8 cellular contexts compared by ENCODE assay signal in genomic region chr7:149209518-149210269, GRCh38. TPM values are rescaled to one million over a fixed set of nuclear protein-coding genes. Genes with fewer than 3 reads are reported as not detected.
DNase-seq lines count a peak whose midpoint lies in the region; ATAC-seq, FAIRE-seq and TF ChIP-seq lines count a peak whose summit lies in the region.

No MANE protein-coding gene starts in this region.

- H3K36me3 Mint-ChIP-seq in natural killer cell treated with Interleukin-12 subunit alpha and Interleukin-12 subunit beta and Interleukin-15 and Interleukin-18, amount 100 ng/mL, for 72 hours = peaks cover 34% of the 10 kb centered on the region

- peak overlapping the region; percentile 75 to 91 for H3K27ac Mint-ChIP-seq in natural killer cell treated with Interleukin-12 subunit alpha and Interleukin-12 subunit beta and Interleukin-15 and Interleukin-18, amount 100 ng/mL, for 72 hours

- TF ChIP-seq CTCF in A549 (IDR thresholded peaks at IDR 0.05) = peak; percentile 64
- TF ChIP-seq CTCF in GM13976 (IDR thresholded peaks at IDR 0.05; ENCODE audit: borderline replicate concordance, control extremely low read depth, extremely low read depth, insufficient read depth, missing control alignments) = peak; percentile 55

- peak; percentile 63 for FAIRE-seq in A549 (lab: Jason Lieb, UNC)

- no peak overlapping the region for H3K4me3 ChIP-seq in A549

- ATAC-seq in A549 (peak; percentile 89 to 94), HG02763 (IDR thresholded peaks at IDR 0.05; ENCODE audit: unreplicated experiment) (no peak), HG03378 (IDR thresholded peaks at IDR 0.05; ENCODE audit: unreplicated experiment) (no peak)
- ATAC-seq in natural killer cell treated with Interleukin-12 subunit alpha and Interleukin-12 subunit beta and Interleukin-15 and Interleukin-18, amount 100 ng/mL, for 72 hours = peak; percentile 68 to 90

- no peak for TF ChIP-seq POLR2A in A549 (IDR thresholded peaks at IDR 0.05; ENCODE audit: low read length)

- no peaks in the 10 kb centered on the region for H3K27me3 Mint-ChIP-seq in natural killer cell treated with Interleukin-12 subunit alpha and Interleukin-12 subunit beta and Interleukin-15 and Interleukin-18, amount 100 ng/mL, for 72 hours

- POLR2A ChIA-PET in A549 (lab: Yijun Ruan, JAX) = no interaction called here

- no peak overlapping the region for H3K4me2 ChIP-seq in A549

- peak overlapping the region; percentile 75 for H3K4me3 Mint-ChIP-seq in natural killer cell treated with Interleukin-12 subunit alpha and Interleukin-12 subunit beta and Interleukin-15 and Interleukin-18, amount 100 ng/mL, for 72 hours

- TF ChIP-seq EP300 in A549 (IDR thresholded peaks at IDR 0.05) = no peak

- in situ Hi-C loops in GM13976 (cut with MboI; ENCODE audit: low sequenced_read_pairs, unreplicated experiment) = no loop called here

- no peaks in the 10 kb centered on the region for H3K9me3 ChIP-seq in A549

- peaks cover 6% of the 10 kb centered on the region; the same call in 1 of the 3 replicates for H3K4me1 ChIP-seq in A549

- CTCF ChIA-PET in A549 (lab: Yijun Ruan, JAX) = interaction anchor here (0.6 to 2.4 kb wide), 7 partner anchors 11 to 108 kb away, joined by 3 to 9 read pairs (median 3); partner anchors contain the start of gene ZNF282

- peaks cover 13% of the 10 kb centered on the region in 2 donors for H3K4me1 Mint-ChIP-seq in natural killer cell treated with Interleukin-12 subunit alpha and Interleukin-12 subunit beta and Interleukin-15 and Interleukin-18, amount 100 ng/mL, for 72 hours (ENCODE audit: low read depth in 2 of 2)

- H3K9me3 Mint-ChIP-seq in natural killer cell treated with Interleukin-12 subunit alpha and Interleukin-12 subunit beta and Interleukin-15 and Interleukin-18, amount 100 ng/mL, for 72 hours = no peaks in the 10 kb centered on the region

- DNase-seq in A549 (ENCODE audit: low read depth in 1 of 2, low spot score in 1 of 2) (peak; percentile 74 to 83), GM13976 (ENCODE audit: low spot score) (peak; percentile 80), M059J (ENCODE audit: low read depth) (peak; percentile 67), dermis blood vessel endothelial cell (peak; percentile 83)
- peak; percentile 72 to 87 for DNase-seq in activated CD4-positive, alpha-beta T cell treated with anti-CD3 and anti-CD28 coated beads for 24 hours (ENCODE audit: low read depth in 2 of 2)
- no peak for DNase-seq in natural killer cell treated with Interleukin-12 subunit alpha and Interleukin-12 subunit beta and Interleukin-15 and Interleukin-18, amount 100 ng/mL, for 72 hours (ENCODE audit: low spot score)

- TF ChIP-seq RAD21 in A549 (conservative IDR thresholded peaks at IDR 0.05 in 1 of 2, IDR thresholded peaks at IDR 0.05 in 1 of 2) = peak in 1 of 2 experiments; percentile 39; a peak in 2 of 5 replicates

- H3K27ac ChIP-seq in A549 = no peak overlapping the region

- 62% methylated on average over 7 of the region's 7 CpGs for WGBS in A549 (ENCODE audit: missing lambda C conversion rate)

TF ChIP-seq in A549, 52 proteins besides CTCF, POLR2A, EP300 and RAD21:
- TF ChIP-seq FOSL2 (IDR thresholded peaks at IDR 0.05) = no peak
- peak; percentile 69 for TF ChIP-seq FOSL2 (CRISPR knock-in tag; IDR thresholded peaks at IDR 0.05)
- no peak for TF ChIP-seq NPAS2 (CRISPR knock-in tag; IDR thresholded peaks at IDR 0.05; ENCODE audit: borderline replicate concordance)
- TF ChIP-seq HOXB13 (CRISPR knock-in tag; IDR thresholded peaks at IDR 0.05; ENCODE audit: low read depth) = no peak
- no peak for TF ChIP-seq MAX (IDR thresholded peaks at IDR 0.05)
- no peak for TF ChIP-seq ZNF302 (CRISPR knock-in tag; IDR thresholded peaks at IDR 0.05)
- no peak for TF ChIP-seq JUNB (IDR thresholded peaks at IDR 0.05)
- TF ChIP-seq FOSB (CRISPR knock-in tag; IDR thresholded peaks at IDR 0.05) = no peak
- no peak for TF ChIP-seq EHF (CRISPR knock-in tag; IDR thresholded peaks at IDR 0.05)
- TF ChIP-seq REST (IDR thresholded peaks at IDR 0.05) = no peak

RNA-seq across cellular contexts. Expression of gene ZNF282, which starts 14.3 kb away (rescaled TPM):
- 8.8 and 11.9 TPM in 2 replicates for polyA plus RNA-seq in A549 (2011; rRNA removed)
- polyA plus RNA-seq in A549 (2012; cell fraction: cytosol; rRNA removed) = 11.6 and 16.2 TPM in 2 replicates
- 34.5 and 37.6 TPM in 2 replicates for polyA plus RNA-seq in A549 (2012; cell fraction: nucleus; rRNA removed)
- 15.1 to 18.4 TPM (median 16.7 TPM) in 3 replicates for polyA plus RNA-seq in A549 (2017; fragmentation: RNase III; extraction: RNeasy Plus Mini Kit Qiagen cat#74134 plus additional on column Dnase treatment)
- polyA minus RNA-seq in A549 (2011; rRNA and poly(A)+ RNA removed) = 22.0 and 22.6 TPM in 2 replicates
- total RNA-seq in M059J (2014; rRNA removed; shearing (Covaris generic)) = 9.9 and 21.4 TPM in 2 replicates
- total RNA-seq in dermis blood vessel endothelial cell = 31.3 and 61.8 TPM in 2 replicates
- total RNA-seq in natural killer cell treated with Interleukin-12 subunit alpha and Interleukin-12 subunit beta and Interleukin-15 and Interleukin-18, amount 100 ng/mL, for 72 hours = 10 to 100 TPM; 37.4 to 46.7 TPM

RNA-seq across cellular contexts. Expression of gene ZNF212, which starts 29.8 kb away (rescaled TPM):
- 5.3 and 5.5 TPM in 2 replicates for polyA plus RNA-seq in A549 (2011; rRNA removed)
- polyA plus RNA-seq in A549 (2012; cell fraction: cytosol; rRNA removed) = 4.4 and 5.8 TPM in 2 replicates
- 20.1 and 24.1 TPM in 2 replicates for polyA plus RNA-seq in A549 (2012; cell fraction: nucleus; rRNA removed)
- 6.0 to 7.9 TPM (median 6.7 TPM) in 3 replicates for polyA plus RNA-seq in A549 (2017; fragmentation: RNase III; extraction: RNeasy Plus Mini Kit Qiagen cat#74134 plus additional on column Dnase treatment)
- 4.1 and 5.6 TPM in 2 replicates for polyA minus RNA-seq in A549 (2011; rRNA and poly(A)+ RNA removed)
- 7.5 and 9.6 TPM in 2 replicates for total RNA-seq in M059J (2014; rRNA removed; shearing (Covaris generic))
- total RNA-seq in dermis blood vessel endothelial cell = 3.7 and 4.6 TPM in 2 replicates
- 10 to 100 TPM; 11.5 to 19.9 TPM for total RNA-seq in natural killer cell treated with Interleukin-12 subunit alpha and Interleukin-12 subunit beta and Interleukin-15 and Interleukin-18, amount 100 ng/mL, for 72 hours

RNA-seq across cellular contexts. Expression of gene ZNF783, which starts 52.3 kb away (rescaled TPM):
- polyA plus RNA-seq in A549 (2011; rRNA removed) (8.0 and 9.9 TPM in 2 replicates), A549 (2017; fragmentation: RNase III; extraction: RNeasy Plus Mini Kit Qiagen cat#74134 plus additional on column Dnase treatment) (6.6 to 10.1 TPM (median 7.4 TPM) in 3 replicates)
- 7.6 and 9.1 TPM in 2 replicates for polyA plus RNA-seq in A549 (2012; cell fraction: cytosol; rRNA removed)
- 39.0 and 39.5 TPM in 2 replicates for polyA plus RNA-seq in A549 (2012; cell fraction: nucleus; rRNA removed)
- 8.8 and 10.0 TPM in 2 replicates for polyA minus RNA-seq in A549 (2011; rRNA and poly(A)+ RNA removed)
- total RNA-seq in M059J (2014; rRNA removed; shearing (Covaris generic)) = 3.1 and 6.9 TPM in 2 replicates
- 6.7 and 7.5 TPM in 2 replicates for total RNA-seq in dermis blood vessel endothelial cell
- 10 to 100 TPM; 14.0 to 27.9 TPM for total RNA-seq in natural killer cell treated with Interleukin-12 subunit alpha and Interleukin-12 subunit beta and Interleukin-15 and Interleukin-18, amount 100 ng/mL, for 72 hours

Comparison
In these comparisons a context has a peak if more than half of its experiments do, and no peak if none do; other contexts are left out.
1. ATAC-seq: peak in A549 (2 of 2) and natural killer cell treated with Interleukin-12 subunit alpha and Interleukin-12 subunit beta and Interleukin-15 and Interleukin-18, amount 100 ng/mL, for 72 hours (2 of 2); none in HG02763 (single experiment) and HG03378 (single experiment).